In the genomic region with DNA sequence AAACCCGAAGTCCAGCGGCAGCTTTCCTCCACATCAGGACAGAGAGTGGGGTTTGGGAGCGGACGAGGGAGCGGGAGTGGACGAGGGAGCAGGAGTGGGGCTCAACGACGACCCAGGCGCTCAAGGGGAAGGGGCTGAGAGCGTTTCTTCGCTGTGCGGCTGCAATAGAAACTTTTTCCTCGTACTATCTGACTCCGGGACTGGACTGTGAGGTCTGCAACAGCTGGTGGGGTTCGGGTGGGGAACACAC, we compare ENCODE assay signal across 11 cellular contexts. TPM values are rescaled to one million over a fixed set of nuclear protein-coding genes. Genes with fewer than 3 reads are reported as not detected.
DNase-seq lines count a peak whose midpoint lies in the region; ATAC-seq and TF ChIP-seq lines count a peak whose summit lies in the region.
"Had no signal": no experiment of that assay in that cellular context is flagged by ENCODE, and none has a peak within 500 bp of the region (broad histone marks: within the 10 kb centered on the region; RNA-seq: fewer than 3 reads in every experiment).

No MANE protein-coding gene starts in this region.

- H3K27ac ChIP-seq in heart right ventricle = peak overlapping the region; percentile 50 to 96 (median 75)
- H3K27ac ChIP-seq: brain microvascular endothelial cell, SK-N-MC had no signal

- H3K27me3 ChIP-seq in BJ (ENCODE audit: control insufficient read depth, insufficient read depth, low read length) (no peaks in the 10 kb centered on the region), heart right ventricle (peaks cover 0 to 41% (median 0%) of the 10 kb centered on the region in 7 donors)

- H3K9me3 ChIP-seq in heart right ventricle = no peaks in the 10 kb centered on the region

- TF ChIP-seq CTCF in BJ (IDR thresholded peaks at IDR 0.05; ENCODE audit: insufficient read depth, low read depth, low read length) = no peak
- no peak for TF ChIP-seq CTCF in heart right ventricle (IDR thresholded peaks at IDR 0.05)
- no peak for TF ChIP-seq CTCF in omental fat pad (IDR thresholded peaks at IDR 0.05)

- CTCF ChIA-PET in BJ (lab: Yijun Ruan, JAX) = interaction anchor here (0.7 to 3.8 kb wide), 8 partner anchors 12 to 107 kb away, joined by 3 to 18 read pairs (median 3); no protein-coding TSS in a partner anchor
- CTCF ChIA-PET in activated CD4-positive, alpha-beta memory T cell treated with anti-CD3 and anti-CD28 coated beads for 36 hours (lab: Charles Lee) = interaction anchor here (0.6 kb wide), 1 partner anchor 1681 kb away, joined by 4 read pairs; no protein-coding TSS in a partner anchor

- POLR2A ChIA-PET in BJ (lab: Charles Lee) = no interaction called here
- POLR2A ChIA-PET in activated CD4-positive, alpha-beta memory T cell treated with anti-CD3 and anti-CD28 coated beads for 36 hours (lab: Charles Lee) = no interaction called here

- H3K36me3 ChIP-seq in BJ (ENCODE audit: control insufficient read depth, insufficient read depth, low read length) (no peaks in the 10 kb centered on the region), heart right ventricle (peaks cover 0 to 8% (median 0%) of the 10 kb centered on the region in 9 donors)
- H3K36me3 ChIP-seq: brain microvascular endothelial cell had no signal

- H3K4me1 Mint-ChIP-seq in activated CD4-positive, alpha-beta memory T cell treated with anti-CD3 and anti-CD28 coated beads for 36 hours (ENCODE audit: low read depth) = peaks cover 8% of the 10 kb centered on the region

- no peak for DNase-seq in BJ (ENCODE audit: low read depth)
- DNase-seq in activated CD4-positive, alpha-beta memory T cell treated with anti-CD3 and anti-CD28 coated beads for 36 hours = no peak
- DNase-seq in heart right ventricle = peak in 1 of 2 donors; percentile 15
- DNase-seq in omental fat pad (ENCODE audit: low spot score) = no peak
- DNase-seq in NCI-H1092 treated with DMSO at 0.1 percent for 48 hours (lab: John Stamatoyannopoulos, UW) = no peak
- DNase-seq in NCI-H1436 treated with DMSO at 0.1 percent for 48 hours (lab: John Stamatoyannopoulos, UW) = no peak
- DNase-seq: brain microvascular endothelial cell, DND-41 had no signal

- no peaks in the 10 kb centered on the region for H3K9me3 Mint-ChIP-seq in activated CD4-positive, alpha-beta memory T cell treated with anti-CD3 and anti-CD28 coated beads for 36 hours

- H3K27me3 Mint-ChIP-seq in activated CD4-positive, alpha-beta memory T cell treated with anti-CD3 and anti-CD28 coated beads for 36 hours = peaks cover 53% of the 10 kb centered on the region

- peak overlapping the region; percentile 30 for H3K4me3 Mint-ChIP-seq in activated CD4-positive, alpha-beta memory T cell treated with anti-CD3 and anti-CD28 coated beads for 36 hours

- H3K4me3 ChIP-seq in BJ (ENCODE audit: low read depth, low read length) (peak overlapping the region; percentile 58), heart right ventricle (peak overlapping the region; percentile 51 to 84 (median 70))
- H3K4me3 ChIP-seq: SK-N-MC had no signal

- no peaks in the 10 kb centered on the region for H3K36me3 Mint-ChIP-seq in activated CD4-positive, alpha-beta memory T cell treated with anti-CD3 and anti-CD28 coated beads for 36 hours

- H3K27ac Mint-ChIP-seq in activated CD4-positive, alpha-beta memory T cell treated with anti-CD3 and anti-CD28 coated beads for 36 hours = no peak overlapping the region

- peak in 5 of 8 donors; percentile 2 to 27 (median 13) for ATAC-seq in heart right ventricle
- ATAC-seq in omental fat pad (ENCODE audit: low FRiP score) = peak; percentile 0
- no peak for ATAC-seq in HG02884 (IDR thresholded peaks at IDR 0.05; ENCODE audit: unreplicated experiment)
- ATAC-seq in HG02763 (IDR thresholded peaks at IDR 0.05; ENCODE audit: unreplicated experiment) = no peak

- H3K4me1 ChIP-seq in heart right ventricle = peaks cover 0 to 71% (median 21%) of the 10 kb centered on the region in 9 donors

- WGBS in heart right ventricle, 2 donors = 8 to 23% methylated on average over 15 of the region's 15 CpGs

- intact Hi-C loops in activated CD4-positive, alpha-beta memory T cell treated with anti-CD3 and anti-CD28 coated beads for 36 hours (cut with micrococcal nuclease) = no loop called here
- intact Hi-C loops in heart right ventricle (cut with DNase I) = loop anchor here in 3 of 10 donors (5.0 to 10.0 kb wide), 5 partner anchors 65 to 155 kb away; no protein-coding TSS in a partner anchor

RNA-seq across cellular contexts. Expression of gene FAM20A, which starts 1.4 kb away (rescaled TPM):
- polyA plus RNA-seq in BJ (2011; rRNA removed) (11.9 and 24.1 TPM in 2 replicates), heart right ventricle (10 to 100 TPM in 1 of 2 donors, 1 to 10 TPM in 1; 3.1 to 12.4 TPM)
- 6.4 and 12.5 TPM in 2 replicates for polyA minus RNA-seq in BJ (2011; rRNA and poly(A)+ RNA removed)
- not detected for total RNA-seq in activated CD4-positive, alpha-beta memory T cell treated with anti-CD3 and anti-CD28 coated beads for 36 hours
- total RNA-seq in heart right ventricle (10 to 100 TPM in 1 of 10 donors, 1 to 10 TPM in 9; 3.1 to 18.1 (median 7.7) TPM), omental fat pad (10 to 100 TPM; 13.1 to 55.8 (median 15.1) TPM)

Comparison
In these comparisons a context has a peak if more than half of its experiments do, and no peak if none do; other contexts are left out.
1. ATAC-seq: peak in heart right ventricle (5 of 8) and omental fat pad (single experiment); none in HG02884 (single experiment) and HG02763 (single experiment).
2. RNA of gene FAM20A, which starts 1.4 kb away (total RNA-seq): 13.1 to 55.8 TPM in omental fat pad and 3.1 to 18.1 TPM in heart right ventricle; not detected in activated CD4-positive, alpha-beta memory T cell treated with anti-CD3 and anti-CD28 coated beads for 36 hours; every median in the first group is over 4 times any median in the second.